18 cellular contexts compared by ENCODE assay signal in the genomic region with DNA sequence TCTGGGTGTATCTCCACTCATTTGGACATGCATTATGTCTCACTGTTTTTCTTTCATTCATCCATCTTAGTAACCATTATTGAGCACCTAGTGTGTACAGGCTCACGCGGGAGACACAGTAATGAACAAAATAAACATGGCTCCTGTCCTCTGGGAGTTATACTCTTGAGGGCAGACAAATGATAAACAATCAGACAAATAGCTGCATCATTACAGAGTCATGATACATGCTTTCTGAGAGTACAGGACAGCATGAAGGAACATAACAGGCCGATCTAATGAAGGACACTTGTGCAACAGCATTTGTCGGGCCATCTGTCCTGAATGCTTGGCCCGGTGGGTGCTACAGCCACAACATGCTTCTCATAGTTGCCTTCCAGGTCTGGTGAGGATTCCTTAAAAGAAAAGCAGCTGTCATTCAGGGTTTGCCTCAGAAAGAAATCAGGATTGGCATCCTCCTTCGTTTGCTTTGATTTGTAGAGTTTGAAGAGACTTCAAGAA.
"Had no signal": no experiment of that assay in that cellular context is flagged by ENCODE, and none has a peak within 500 bp of the region (broad histone marks: within the 10 kb centered on the region; RNA-seq: fewer than 3 reads in every experiment).

No MANE protein-coding gene starts in this region.

- H3K36me3 Mint-ChIP-seq: natural killer cell treated with Interleukin-12 subunit alpha and Interleukin-12 subunit beta and Interleukin-15 and Interleukin-18, amount 100 ng/mL, for 72 hours; stimulated activated naive B cell treated with anti-CD40 and anti-IgM and Interleukin-4, amounts not matched to agents 10 μg/mL and 1 μg/mL and 100 μg/mL, for 72 hours had no signal

- H3K4me3 ChIP-seq: dorsolateral prefrontal cortex, heart right ventricle, mucosa of descending colon, psoas muscle, skin epidermis, testis, tibial nerve had no signal

- H3K4me3 Mint-ChIP-seq: natural killer cell treated with Interleukin-12 subunit alpha and Interleukin-12 subunit beta and Interleukin-15 and Interleukin-18, amount 100 ng/mL, for 72 hours; stimulated activated naive B cell treated with anti-CD40 and anti-IgM and Interleukin-4, amounts not matched to agents 10 μg/mL and 1 μg/mL and 100 μg/mL, for 72 hours; stimulated activated naive CD8-positive, alpha-beta T cell treated with anti-CD3 and anti-CD28 coated beads, Interleukin-15, amount 100 ng/mL, for 72 hours had no signal

- H3K4me1 Mint-ChIP-seq: stimulated activated naive B cell treated with anti-CD40 and anti-IgM and Interleukin-4, amounts not matched to agents 10 μg/mL and 1 μg/mL and 100 μg/mL, for 72 hours; stimulated activated naive CD8-positive, alpha-beta T cell treated with anti-CD3 and anti-CD28 coated beads, Interleukin-15, amount 100 ng/mL, for 72 hours had no signal

- ATAC-seq: heart right ventricle; mucosa of descending colon; natural killer cell treated with Interleukin-12 subunit alpha and Interleukin-12 subunit beta and Interleukin-15 and Interleukin-18, amount 100 ng/mL, for 72 hours; sciatic nerve; stimulated activated naive B cell treated with anti-CD40 and anti-IgM and Interleukin-4, amounts not matched to agents 10 μg/mL and 1 μg/mL and 100 μg/mL, for 72 hours; stimulated activated naive CD8-positive, alpha-beta T cell treated with anti-CD3 and anti-CD28 coated beads, Interleukin-15, amount 100 ng/mL, for 72 hours had no signal

- H3K9me3 Mint-ChIP-seq: natural killer cell treated with Interleukin-12 subunit alpha and Interleukin-12 subunit beta and Interleukin-15 and Interleukin-18, amount 100 ng/mL, for 72 hours; stimulated activated naive CD8-positive, alpha-beta T cell treated with anti-CD3 and anti-CD28 coated beads, Interleukin-15, amount 100 ng/mL, for 72 hours had no signal

- H3K9me3 ChIP-seq: heart right ventricle, mucosa of descending colon, psoas muscle, testis, tibial nerve had no signal

- H3K27me3 ChIP-seq: dorsolateral prefrontal cortex, heart right ventricle, testis, tibial nerve had no signal

- H3K36me3 ChIP-seq: heart right ventricle, tibial nerve had no signal

- H3K27me3 Mint-ChIP-seq: stimulated activated naive CD8-positive, alpha-beta T cell treated with anti-CD3 and anti-CD28 coated beads, Interleukin-15, amount 100 ng/mL, for 72 hours had no signal

- DNase-seq: cortex of kidney; dorsolateral prefrontal cortex; effector CD8-positive, alpha-beta T cell; heart right ventricle; hypothalamus; kidney glomerular epithelial cell; mucosa of descending colon; psoas muscle; retina; stimulated activated CD4-positive, alpha-beta T cell treated with anti-CD3 and anti-CD28 coated beads, Interleukin-2, amount 100 ng/mL, for 24 hours; stimulated activated CD4-positive, alpha-beta T cell treated with anti-CD3 and anti-CD28 coated beads, Interleukin-4, amount 100 ng/mL, for 4 hours; stimulated activated naive B cell treated with anti-CD40 and anti-IgM and Interleukin-4, amounts not matched to agents 10 μg/mL and 1 μg/mL and 100 μg/mL, for 72 hours; stimulated activated naive CD8-positive, alpha-beta T cell treated with anti-CD3 and anti-CD28 coated beads, Interleukin-15, amount 100 ng/mL, for 72 hours; testis had no signal

- H3K27ac Mint-ChIP-seq: stimulated activated naive B cell treated with anti-CD40 and anti-IgM and Interleukin-4, amounts not matched to agents 10 μg/mL and 1 μg/mL and 100 μg/mL, for 72 hours; stimulated activated naive CD8-positive, alpha-beta T cell treated with anti-CD3 and anti-CD28 coated beads, Interleukin-15, amount 100 ng/mL, for 72 hours had no signal

- H3K4me1 ChIP-seq: psoas muscle had no signal

- H3K27ac ChIP-seq: dorsolateral prefrontal cortex, heart right ventricle, psoas muscle, skin epidermis, testis, tibial nerve had no signal
